ENCODE assay signal across 1 cellular context in the genomic region with DNA sequence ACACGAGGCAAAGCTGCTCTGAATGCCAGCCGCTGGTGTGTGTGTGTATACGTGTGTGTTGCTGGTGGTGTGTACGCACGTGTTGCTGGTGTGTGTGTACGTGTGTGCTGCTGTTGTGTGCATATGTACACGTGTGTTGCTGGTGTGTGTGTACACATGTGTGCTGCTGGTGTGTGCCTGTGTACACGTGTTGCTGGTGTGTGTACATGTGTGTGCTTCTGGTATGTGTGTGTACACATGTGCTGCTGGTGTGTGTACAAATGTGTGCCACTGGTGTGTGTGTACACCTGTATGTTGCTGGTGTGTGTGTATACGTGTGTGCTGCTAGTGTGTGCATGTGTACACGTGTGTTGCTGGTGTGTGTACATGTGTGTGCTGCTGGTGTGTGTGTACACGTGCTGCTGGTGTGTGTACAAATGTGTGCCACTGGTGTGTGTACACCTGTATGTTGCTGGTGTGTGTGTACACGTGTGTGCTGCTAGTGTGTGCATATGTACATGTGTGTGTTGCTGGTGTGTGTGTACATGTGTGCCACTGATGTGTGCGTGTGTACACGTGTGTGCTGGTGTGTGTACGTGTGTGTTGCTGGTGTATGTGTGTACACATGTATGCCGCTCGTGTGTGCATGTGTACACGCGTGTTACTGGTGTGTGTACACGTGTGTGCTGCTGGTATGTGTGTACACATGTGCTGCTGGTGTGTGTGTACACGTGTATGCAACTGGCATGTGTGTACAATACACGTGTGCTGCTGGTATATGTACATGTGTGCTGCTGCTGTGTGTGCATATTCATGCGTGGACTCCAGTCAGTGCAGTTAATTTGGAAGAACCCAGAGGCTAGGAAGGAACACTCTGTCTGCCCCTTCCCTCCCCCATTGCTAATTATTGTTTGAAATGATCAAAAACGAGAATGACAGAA.
TF ChIP-seq lines count a peak whose summit lies in the region.

No MANE protein-coding gene starts in this region.

TF ChIP-seq in GM23338, 12 proteins besides CTCF, POLR2A, EP300 and RAD21:
- TF ChIP-seq ZNF114 (CRISPR knock-in tag; IDR thresholded peaks at IDR 0.05), result no peak
